ENCODE assay signal across 11 cellular contexts in genomic region chr12:52280796-52281560, GRCh38. TPM values are rescaled to one million over a fixed set of nuclear protein-coding genes. Genes with fewer than 3 reads are reported as not detected.
DNase-seq lines count a peak whose midpoint lies in the region; ATAC-seq and TF ChIP-seq lines count a peak whose summit lies in the region.
"Had no signal": no experiment of that assay in that cellular context is flagged by ENCODE, and none has a peak within 500 bp of the region (broad histone marks: within the 10 kb centered on the region; RNA-seq: fewer than 3 reads in every experiment).

No MANE protein-coding gene starts in this region.

- H3K27ac ChIP-seq in PC-9: peak overlapping the region; percentile 100
- peak overlapping the region; percentile 99 for H3K27ac ChIP-seq in osteoblast (ENCODE audit: low read depth, low read length)

- H3K79me2 ChIP-seq in PC-9 (ENCODE audit: low read depth) (no peaks in the 10 kb centered on the region), osteoblast (ENCODE audit: insufficient read depth, low read length) (no peaks in the 10 kb centered on the region)

- BruUV-seq in PC-9 (replicated peaks; lab: Mats Ljungman, UMichigan): no TSS peak

- H3K27me3 ChIP-seq in PC-9 (ENCODE audit: insufficient read depth, low read depth) (no peaks in the 10 kb centered on the region), osteoblast (ENCODE audit: insufficient read depth, low read length) (no peaks in the 10 kb centered on the region)
- H3K27me3 ChIP-seq: adrenal gland had no signal

- H3K4me1 ChIP-seq in PC-9 (replicated peaks; ENCODE audit: insufficient read depth) (peaks cover 82% of the 10 kb centered on the region), osteoblast (ENCODE audit: insufficient read depth, low read length) (peaks cover 49% of the 10 kb centered on the region)

- H2AFZ ChIP-seq in PC-9: no peak overlapping the region
- no peak overlapping the region for H2AFZ ChIP-seq in osteoblast (ENCODE audit: low read length)

- POLR2A ChIA-PET in PC-9 (lab: Charles Lee; ENCODE audit: unreplicated experiment): interaction anchor here (0.5 to 4.0 kb wide), 20 partner anchors 13 to 646 kb away, joined by 3 to 51 read pairs (median 4); partner anchors contain the start of genes KRT80 and KRT83

- TF ChIP-seq CTCF in PC-9 (conservative IDR thresholded peaks at IDR 0.05): no peak
- TF ChIP-seq CTCF in fibroblast of mammary gland (conservative IDR thresholded peaks at IDR 0.05; ENCODE audit: control insufficient read depth, insufficient read depth, low read depth, low read length): no peak
- no peak for TF ChIP-seq CTCF in osteoblast (IDR thresholded peaks at IDR 0.05; ENCODE audit: extremely low read depth, low read depth, low read length)

- H3K9me3 ChIP-seq in PC-9 (ENCODE audit: insufficient read depth, low read depth) (no peaks in the 10 kb centered on the region), osteoblast (ENCODE audit: low read depth, low read length) (no peaks in the 10 kb centered on the region)
- H3K9me3 ChIP-seq: adrenal gland had no signal

- intact Hi-C loops in PC-9 (cut with micrococcal nuclease; ENCODE audit: unreplicated experiment): loop anchor here (1.0 to 5.0 kb wide), 9 partner anchors 46 to 691 kb away; partner anchors contain the start of gene KRT80

- peak overlapping the region; percentile 84 for H3K4me2 ChIP-seq in PC-9
- peak overlapping the region; percentile 59 for H3K4me2 ChIP-seq in osteoblast (ENCODE audit: insufficient read depth, low read length)

- H3F3A ChIP-seq in PC-9 (ENCODE audit: insufficient read depth, low read depth): peaks cover 60% of the 10 kb centered on the region

- H3K4me3 ChIP-seq in PC-9 (peak overlapping the region; percentile 40; the same call in 1 of the 2 replicates), fibroblast of mammary gland (ENCODE audit: control insufficient read depth, low read depth, low read length) (no peak overlapping the region), osteoblast (ENCODE audit: insufficient read depth, low read length) (peak overlapping the region; percentile 27)
- H3K4me3 ChIP-seq: adrenal gland had no signal

- H3K36me3 ChIP-seq in PC-9 (ENCODE audit: low read depth) (no peaks in the 10 kb centered on the region), osteoblast (ENCODE audit: insufficient read depth, low read length) (no peaks in the 10 kb centered on the region)
- H3K36me3 ChIP-seq: adrenal gland had no signal

- H3K9me2 ChIP-seq in PC-9 (ENCODE audit: insufficient read depth): no peaks in the 10 kb centered on the region

- no peak for ATAC-seq in GM19035 (IDR thresholded peaks at IDR 0.05; ENCODE audit: unreplicated experiment)

- CTCF ChIA-PET in PC-9 (lab: Charles Lee): interaction anchor here (0.7 to 3.7 kb wide), 5 partner anchors 28 to 605 kb away, joined by 3 to 23 read pairs (median 4); no protein-coding TSS in a partner anchor

- H4K20me1 ChIP-seq in PC-9 (ENCODE audit: insufficient read depth) (no peaks in the 10 kb centered on the region), osteoblast (ENCODE audit: insufficient read depth, low read length) (no peaks in the 10 kb centered on the region)

- DNase-seq in AG20443 (ENCODE audit: low spot score) (peak; percentile 91), PC-9 (peak; percentile 95 to 96), fibroblast of mammary gland (ENCODE audit: low read depth) (peak; percentile 98), osteoblast (ENCODE audit: insufficient read length, low spot score, missing footprints) (peak; percentile 98), DMS79 treated with DMSO at 0.1 percent for 48 hours (lab: John Stamatoyannopoulos, UW) (no peak), midbrain (lab: John Stamatoyannopoulos, UW) (no peak)
- no peak for DNase-seq in activated naive CD4-positive, alpha-beta T cell (lab: John Stamatoyannopoulos, UW)
- DNase-seq: retina had no signal

RNA-seq across cellular contexts. Expression of gene KRT86, which starts 6.5 kb away (rescaled TPM):
- total RNA-seq in PC-9 (2021): 2.7 and 5.7 TPM in 2 replicates
- under 0.01 and 0.36 TPM in 2 replicates for total RNA-seq in osteoblast
- total RNA-seq: G401 had no signal

RNA-seq across cellular contexts. Expression of gene KRT81, which starts 10.4 kb away (rescaled TPM):
- total RNA-seq in PC-9 (2021): 2.5 and 4.3 TPM in 2 replicates
- total RNA-seq in osteoblast: 0.29 TPM in 1 of 2 replicates, not detected in the other
- total RNA-seq: G401 had no signal

RNA-seq across cellular contexts. Expression of gene KRT83, which starts 40.2 kb away (rescaled TPM):
- total RNA-seq in PC-9 (2021) (0.43 TPM in 1 of 2 replicates, not detected in the other), osteoblast (not detected in 2 replicates)
- total RNA-seq: adrenal gland had no signal

RNA-seq across cellular contexts. Expression of gene KRT7, which starts 47.9 kb away (rescaled TPM):
- total RNA-seq in PC-9 (2021) (3,783 and 4,555 TPM in 2 replicates), osteoblast (20.9 and 27.9 TPM in 2 replicates)
- total RNA-seq: G401 had no signal

Comparison
In these comparisons a context has a peak if more than half of its experiments do, and no peak if none do; other contexts are left out.
1. DNase-seq: peak in AG20443 (single experiment), PC-9 (2 of 2), fibroblast of mammary gland (single experiment) and osteoblast (single experiment); none in DMS79 treated with DMSO at 0.1 percent for 48 hours (single experiment), activated naive CD4-positive, alpha-beta T cell (0 of 4) and midbrain (single experiment).